1 cellular context compared by ENCODE assay signal in genomic region chr3:160667452-160667851, GRCh38.
TF ChIP-seq lines count a peak whose summit lies in the region.

No MANE protein-coding gene starts in this region.

TF ChIP-seq in HEK293, 187 proteins besides CTCF, POLR2A, EP300 and RAD21 (continued from another document and continues in another):
- TF ChIP-seq ZNF518A (tag by site-specific recombination; conservative IDR thresholded peaks at IDR 0.05; ENCODE audit: low read depth) (no peak), BCL11B (tag by site-specific recombination; IDR thresholded peaks at IDR 0.05; ENCODE audit: low read depth) (no peak), ZNF501 (tag by site-specific recombination; IDR thresholded peaks at IDR 0.05) (no peak), RBAK (tag by site-specific recombination; IDR thresholded peaks at IDR 0.05) (no peak), SP3 (tag by site-specific recombination; IDR thresholded peaks at IDR 0.05) (no peak), ZNF585B (tag by site-specific recombination; IDR thresholded peaks at IDR 0.05) (no peak), REPIN1 (tag by site-specific recombination; IDR thresholded peaks at IDR 0.05; ENCODE audit: low read depth) (no peak), SETDB1 (IDR thresholded peaks at IDR 0.05; ENCODE audit: insufficient read length, low read length) (no peak), PRDM1 (tag by site-specific recombination; IDR thresholded peaks at IDR 0.05) (peak; percentile 77), ZNF24 (tag by site-specific recombination; IDR thresholded peaks at IDR 0.05) (no peak), ZNF610 (tag by site-specific recombination; IDR thresholded peaks at IDR 0.05; ENCODE audit: borderline replicate concordance) (no peak), ZBTB8A (tag by site-specific recombination; IDR thresholded peaks at IDR 0.05) (no peak), ZXDB (tag by site-specific recombination; IDR thresholded peaks at IDR 0.05) (no peak), ZNF664 (tag by site-specific recombination; IDR thresholded peaks at IDR 0.05) (no peak), ZSCAN18 (tag by site-specific recombination; IDR thresholded peaks at IDR 0.05) (no peak), ZFP69B (tag by site-specific recombination; IDR thresholded peaks at IDR 0.05) (no peak; the same call in 1 of the 2 replicates), ZNF354C (tag by site-specific recombination; IDR thresholded peaks at IDR 0.05; ENCODE audit: borderline replicate concordance, low read depth) (no peak), ZNF639 (tag by site-specific recombination; IDR thresholded peaks at IDR 0.05) (peak; percentile 73; the same call in 1 of the 2 replicates)
- TF ChIP-seq, protein P1, sequence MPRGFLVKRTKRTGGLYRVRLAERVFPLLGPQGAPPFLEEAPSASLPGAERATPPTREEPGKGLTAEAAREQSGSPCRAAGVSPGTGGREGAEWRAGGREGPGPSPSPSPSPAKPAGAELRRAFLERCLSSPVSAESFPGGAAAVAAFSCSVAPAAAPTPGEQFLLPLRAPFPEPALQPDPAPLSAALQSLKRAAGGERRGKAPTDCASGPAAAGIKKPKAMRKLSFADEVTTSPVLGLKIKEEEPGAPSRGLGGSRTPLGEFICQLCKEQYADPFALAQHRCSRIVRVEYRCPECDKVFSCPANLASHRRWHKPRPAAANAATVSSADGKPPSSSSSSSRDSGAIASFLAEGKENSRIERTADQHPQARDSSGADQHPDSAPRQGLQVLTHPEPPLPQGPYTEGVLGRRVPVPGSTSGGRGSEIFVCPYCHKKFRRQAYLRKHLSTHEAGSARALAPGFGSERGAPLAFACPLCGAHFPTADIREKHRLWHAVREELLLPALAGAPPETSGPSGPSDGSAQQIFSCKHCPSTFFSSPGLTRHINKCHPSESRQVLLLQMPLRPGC (tag by site-specific recombination; IDR thresholded peaks at IDR 0.05): no peak
- TF ChIP-seq, protein P2, sequence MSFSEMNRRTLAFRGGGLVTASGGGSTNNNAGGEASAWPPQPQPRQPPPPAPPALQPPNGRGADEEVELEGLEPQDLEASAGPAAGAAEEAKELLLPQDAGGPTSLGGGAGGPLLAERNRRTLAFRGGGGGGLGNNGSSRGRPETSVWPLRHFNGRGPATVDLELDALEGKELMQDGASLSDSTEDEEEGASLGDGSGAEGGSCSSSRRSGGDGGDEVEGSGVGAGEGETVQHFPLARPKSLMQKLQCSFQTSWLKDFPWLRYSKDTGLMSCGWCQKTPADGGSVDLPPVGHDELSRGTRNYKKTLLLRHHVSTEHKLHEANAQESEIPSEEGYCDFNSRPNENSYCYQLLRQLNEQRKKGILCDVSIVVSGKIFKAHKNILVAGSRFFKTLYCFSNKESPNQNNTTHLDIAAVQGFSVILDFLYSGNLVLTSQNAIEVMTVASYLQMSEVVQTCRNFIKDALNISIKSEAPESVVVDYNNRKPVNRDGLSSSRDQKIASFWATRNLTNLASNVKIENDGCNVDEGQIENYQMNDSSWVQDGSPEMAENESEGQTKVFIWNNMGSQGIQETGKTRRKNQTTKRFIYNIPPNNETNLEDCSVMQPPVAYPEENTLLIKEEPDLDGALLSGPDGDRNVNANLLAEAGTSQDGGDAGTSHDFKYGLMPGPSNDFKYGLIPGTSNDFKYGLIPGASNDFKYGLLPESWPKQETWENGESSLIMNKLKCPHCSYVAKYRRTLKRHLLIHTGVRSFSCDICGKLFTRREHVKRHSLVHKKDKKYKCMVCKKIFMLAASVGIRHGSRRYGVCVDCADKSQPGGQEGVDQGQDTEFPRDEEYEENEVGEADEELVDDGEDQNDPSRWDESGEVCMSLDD (tag by site-specific recombination; IDR thresholded peaks at IDR 0.05): no peak
- TF ChIP-seq, protein P3, sequence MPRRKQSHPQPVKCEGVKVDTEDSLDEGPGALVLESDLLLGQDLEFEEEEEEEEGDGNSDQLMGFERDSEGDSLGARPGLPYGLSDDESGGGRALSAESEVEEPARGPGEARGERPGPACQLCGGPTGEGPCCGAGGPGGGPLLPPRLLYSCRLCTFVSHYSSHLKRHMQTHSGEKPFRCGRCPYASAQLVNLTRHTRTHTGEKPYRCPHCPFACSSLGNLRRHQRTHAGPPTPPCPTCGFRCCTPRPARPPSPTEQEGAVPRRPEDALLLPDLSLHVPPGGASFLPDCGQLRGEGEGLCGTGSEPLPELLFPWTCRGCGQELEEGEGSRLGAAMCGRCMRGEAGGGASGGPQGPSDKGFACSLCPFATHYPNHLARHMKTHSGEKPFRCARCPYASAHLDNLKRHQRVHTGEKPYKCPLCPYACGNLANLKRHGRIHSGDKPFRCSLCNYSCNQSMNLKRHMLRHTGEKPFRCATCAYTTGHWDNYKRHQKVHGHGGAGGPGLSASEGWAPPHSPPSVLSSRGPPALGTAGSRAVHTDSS (tag by site-specific recombination; IDR thresholded peaks at IDR 0.05): no peak
- TF ChIP-seq, protein P4, sequence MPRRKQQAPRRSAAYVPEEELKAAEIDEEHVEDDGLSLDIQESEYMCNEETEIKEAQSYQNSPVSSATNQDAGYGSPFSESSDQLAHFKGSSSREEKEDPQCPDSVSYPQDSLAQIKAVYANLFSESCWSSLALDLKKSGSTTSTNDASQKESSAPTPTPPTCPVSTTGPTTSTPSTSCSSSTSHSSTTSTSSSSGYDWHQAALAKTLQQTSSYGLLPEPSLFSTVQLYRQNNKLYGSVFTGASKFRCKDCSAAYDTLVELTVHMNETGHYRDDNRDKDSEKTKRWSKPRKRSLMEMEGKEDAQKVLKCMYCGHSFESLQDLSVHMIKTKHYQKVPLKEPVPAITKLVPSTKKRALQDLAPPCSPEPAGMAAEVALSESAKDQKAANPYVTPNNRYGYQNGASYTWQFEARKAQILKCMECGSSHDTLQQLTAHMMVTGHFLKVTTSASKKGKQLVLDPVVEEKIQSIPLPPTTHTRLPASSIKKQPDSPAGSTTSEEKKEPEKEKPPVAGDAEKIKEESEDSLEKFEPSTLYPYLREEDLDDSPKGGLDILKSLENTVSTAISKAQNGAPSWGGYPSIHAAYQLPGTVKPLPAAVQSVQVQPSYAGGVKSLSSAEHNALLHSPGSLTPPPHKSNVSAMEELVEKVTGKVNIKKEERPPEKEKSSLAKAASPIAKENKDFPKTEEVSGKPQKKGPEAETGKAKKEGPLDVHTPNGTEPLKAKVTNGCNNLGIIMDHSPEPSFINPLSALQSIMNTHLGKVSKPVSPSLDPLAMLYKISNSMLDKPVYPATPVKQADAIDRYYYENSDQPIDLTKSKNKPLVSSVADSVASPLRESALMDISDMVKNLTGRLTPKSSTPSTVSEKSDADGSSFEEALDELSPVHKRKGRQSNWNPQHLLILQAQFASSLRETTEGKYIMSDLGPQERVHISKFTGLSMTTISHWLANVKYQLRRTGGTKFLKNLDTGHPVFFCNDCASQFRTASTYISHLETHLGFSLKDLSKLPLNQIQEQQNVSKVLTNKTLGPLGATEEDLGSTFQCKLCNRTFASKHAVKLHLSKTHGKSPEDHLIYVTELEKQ (tag by site-specific recombination; IDR thresholded peaks at IDR 0.05; ENCODE audit: borderline replicate concordance): no peak
- TF ChIP-seq, protein P5, sequence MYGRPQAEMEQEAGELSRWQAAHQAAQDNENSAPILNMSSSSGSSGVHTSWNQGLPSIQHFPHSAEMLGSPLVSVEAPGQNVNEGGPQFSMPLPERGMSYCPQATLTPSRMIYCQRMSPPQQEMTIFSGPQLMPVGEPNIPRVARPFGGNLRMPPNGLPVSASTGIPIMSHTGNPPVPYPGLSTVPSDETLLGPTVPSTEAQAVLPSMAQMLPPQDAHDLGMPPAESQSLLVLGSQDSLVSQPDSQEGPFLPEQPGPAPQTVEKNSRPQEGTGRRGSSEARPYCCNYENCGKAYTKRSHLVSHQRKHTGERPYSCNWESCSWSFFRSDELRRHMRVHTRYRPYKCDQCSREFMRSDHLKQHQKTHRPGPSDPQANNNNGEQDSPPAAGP (tag by site-specific recombination; IDR thresholded peaks at IDR 0.05): peak; percentile 60; the same call in 1 of the 2 replicates
- TF ChIP-seq, protein P6, sequence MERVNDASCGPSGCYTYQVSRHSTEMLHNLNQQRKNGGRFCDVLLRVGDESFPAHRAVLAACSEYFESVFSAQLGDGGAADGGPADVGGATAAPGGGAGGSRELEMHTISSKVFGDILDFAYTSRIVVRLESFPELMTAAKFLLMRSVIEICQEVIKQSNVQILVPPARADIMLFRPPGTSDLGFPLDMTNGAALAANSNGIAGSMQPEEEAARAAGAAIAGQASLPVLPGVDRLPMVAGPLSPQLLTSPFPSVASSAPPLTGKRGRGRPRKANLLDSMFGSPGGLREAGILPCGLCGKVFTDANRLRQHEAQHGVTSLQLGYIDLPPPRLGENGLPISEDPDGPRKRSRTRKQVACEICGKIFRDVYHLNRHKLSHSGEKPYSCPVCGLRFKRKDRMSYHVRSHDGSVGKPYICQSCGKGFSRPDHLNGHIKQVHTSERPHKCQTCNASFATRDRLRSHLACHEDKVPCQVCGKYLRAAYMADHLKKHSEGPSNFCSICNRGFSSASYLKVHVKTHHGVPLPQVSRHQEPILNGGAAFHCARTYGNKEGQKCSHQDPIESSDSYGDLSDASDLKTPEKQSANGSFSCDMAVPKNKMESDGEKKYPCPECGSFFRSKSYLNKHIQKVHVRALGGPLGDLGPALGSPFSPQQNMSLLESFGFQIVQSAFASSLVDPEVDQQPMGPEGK (tag by site-specific recombination; IDR thresholded peaks at IDR 0.05): peak; percentile 77
- TF ChIP-seq, protein P7, sequence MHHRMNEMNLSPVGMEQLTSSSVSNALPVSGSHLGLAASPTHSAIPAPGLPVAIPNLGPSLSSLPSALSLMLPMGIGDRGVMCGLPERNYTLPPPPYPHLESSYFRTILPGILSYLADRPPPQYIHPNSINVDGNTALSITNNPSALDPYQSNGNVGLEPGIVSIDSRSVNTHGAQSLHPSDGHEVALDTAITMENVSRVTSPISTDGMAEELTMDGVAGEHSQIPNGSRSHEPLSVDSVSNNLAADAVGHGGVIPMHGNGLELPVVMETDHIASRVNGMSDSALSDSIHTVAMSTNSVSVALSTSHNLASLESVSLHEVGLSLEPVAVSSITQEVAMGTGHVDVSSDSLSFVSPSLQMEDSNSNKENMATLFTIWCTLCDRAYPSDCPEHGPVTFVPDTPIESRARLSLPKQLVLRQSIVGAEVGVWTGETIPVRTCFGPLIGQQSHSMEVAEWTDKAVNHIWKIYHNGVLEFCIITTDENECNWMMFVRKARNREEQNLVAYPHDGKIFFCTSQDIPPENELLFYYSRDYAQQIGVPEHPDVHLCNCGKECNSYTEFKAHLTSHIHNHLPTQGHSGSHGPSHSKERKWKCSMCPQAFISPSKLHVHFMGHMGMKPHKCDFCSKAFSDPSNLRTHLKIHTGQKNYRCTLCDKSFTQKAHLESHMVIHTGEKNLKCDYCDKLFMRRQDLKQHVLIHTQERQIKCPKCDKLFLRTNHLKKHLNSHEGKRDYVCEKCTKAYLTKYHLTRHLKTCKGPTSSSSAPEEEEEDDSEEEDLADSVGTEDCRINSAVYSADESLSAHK (tag by site-specific recombination; IDR thresholded peaks at IDR 0.05): no peak
